In the genomic region with DNA sequence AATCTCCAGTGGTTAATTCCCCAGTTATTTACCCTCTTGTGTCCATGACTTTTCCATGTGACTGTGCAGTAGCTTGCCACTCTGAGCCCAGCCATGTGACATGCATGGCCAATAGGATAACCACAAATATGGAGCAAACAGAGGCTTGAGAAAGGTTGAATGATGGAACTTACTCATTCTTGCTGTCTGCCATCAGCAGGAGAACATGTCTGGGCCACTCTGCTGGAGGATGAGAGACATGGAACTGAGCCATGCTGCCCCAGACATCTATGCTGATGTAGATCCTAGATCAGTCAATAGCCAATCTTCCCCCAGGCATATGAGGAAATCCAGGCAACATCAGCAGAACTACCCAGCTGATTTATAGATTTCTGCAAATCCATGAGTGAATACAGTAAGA, we compare ENCODE assay signal across 28 cellular contexts.
"Had no signal": no experiment of that assay in that cellular context is flagged by ENCODE, and none has a peak within 500 bp of the region (broad histone marks: within the 10 kb centered on the region; RNA-seq: fewer than 3 reads in every experiment).

No MANE protein-coding gene starts in this region.

- H3K4me1 Mint-ChIP-seq: activated CD4-positive, alpha-beta T cell treated with anti-CD3 and anti-CD28 coated beads, Interleukin-2, amount 10 ng/mL, durations not matched to agents 7 days and 5 days; activated T-helper 17 cell treated with anti-CD3 and anti-CD28 coated beads, Interleukin-2, amount 50 U/mL, for 72 hours had no signal

- ATAC-seq: activated T-helper 17 cell treated with anti-CD3 and anti-CD28 coated beads, Interleukin-2, amount 50 U/mL, for 72 hours; K562; PC-3 had no signal

- H3K36me3 Mint-ChIP-seq: activated CD4-positive, alpha-beta memory T cell treated with anti-CD3 and anti-CD28 coated beads for 36 hours; activated naive CD8-positive, alpha-beta T cell had no signal

- DNase-seq: activated CD4-positive, alpha-beta memory T cell treated with anti-CD3 and anti-CD28 coated beads for 36 hours; activated CD4-positive, alpha-beta T cell treated with anti-CD3 and anti-CD28 coated beads, Interleukin-2, amount 10 ng/mL, durations not matched to agents 7 days and 5 days; activated CD4-positive, CD25-positive, alpha-beta regulatory T cell; activated gamma-delta T cell; activated naive CD4-positive, alpha-beta T cell treated with anti-CD3 and anti-CD28 coated beads for 36 hours; activated T-cell treated with anti-CD3 and anti-CD28 coated beads for 4 hours; activated T-cell treated with anti-CD3 and anti-CD28 coated beads, Interleukin-2, amount 50 U/mL, for 48 hours; brain microvascular endothelial cell; caudate nucleus; Kasumi-1; NCI-H1092 treated with DMSO at 0.1 percent for 48 hours; NCI-H1417 treated with DMSO at 0.1 percent for 48 hours; NCI-H1694; NCI-H2029; NCI-H2107; NCI-H2171 treated with DMSO at 0.1 percent for 48 hours; NCI-H345; NCI-H510A; NCI-H526 treated with DMSO at 0.1 percent for 48 hours; NK-92 treated with Interleukin-12 subunit alpha and Interleukin-12 subunit beta, amount 100 ng/mL, for 24 hours; PC-3; SHP77; T-helper 1 cell had no signal

- H3K36me3 ChIP-seq: brain microvascular endothelial cell, SJSA1 had no signal

- H3K4me3 ChIP-seq: K562, SJSA1 had no signal

- H3K27me3 Mint-ChIP-seq: activated CD4-positive, alpha-beta memory T cell treated with anti-CD3 and anti-CD28 coated beads for 36 hours; activated CD4-positive, alpha-beta T cell treated with anti-CD3 and anti-CD28 coated beads, Interleukin-2, amount 10 ng/mL, durations not matched to agents 7 days and 5 days; activated naive CD8-positive, alpha-beta T cell; activated T-helper 17 cell treated with anti-CD3 and anti-CD28 coated beads, Interleukin-2, amount 50 U/mL, for 72 hours had no signal

- H3K9me3 ChIP-seq: SJSA1 had no signal

- H3K27me3 ChIP-seq: brain microvascular endothelial cell, SJSA1 had no signal

- H3K9me3 Mint-ChIP-seq: activated CD4-positive, alpha-beta memory T cell treated with anti-CD3 and anti-CD28 coated beads for 36 hours; activated CD4-positive, alpha-beta T cell treated with anti-CD3 and anti-CD28 coated beads, Interleukin-2, amount 10 ng/mL, durations not matched to agents 7 days and 5 days; activated naive CD4-positive, alpha-beta T cell treated with anti-CD3 and anti-CD28 coated beads for 36 hours; activated T-helper 17 cell treated with anti-CD3 and anti-CD28 coated beads, Interleukin-2, amount 50 U/mL, for 72 hours had no signal

- H3K4me3 Mint-ChIP-seq: activated CD4-positive, alpha-beta memory T cell treated with anti-CD3 and anti-CD28 coated beads for 36 hours; activated CD4-positive, alpha-beta T cell treated with anti-CD3 and anti-CD28 coated beads, Interleukin-2, amount 10 ng/mL, durations not matched to agents 7 days and 5 days; activated naive CD4-positive, alpha-beta T cell treated with anti-CD3 and anti-CD28 coated beads for 36 hours; activated naive CD8-positive, alpha-beta T cell; activated T-helper 17 cell treated with anti-CD3 and anti-CD28 coated beads, Interleukin-2, amount 50 U/mL, for 72 hours had no signal

- H3K4me1 ChIP-seq: SJSA1 had no signal

- H3K27ac Mint-ChIP-seq: activated CD4-positive, alpha-beta memory T cell treated with anti-CD3 and anti-CD28 coated beads for 36 hours; activated CD4-positive, alpha-beta T cell treated with anti-CD3 and anti-CD28 coated beads, Interleukin-2, amount 10 ng/mL, durations not matched to agents 7 days and 5 days; activated naive CD4-positive, alpha-beta T cell treated with anti-CD3 and anti-CD28 coated beads for 36 hours; activated naive CD8-positive, alpha-beta T cell; activated T-helper 17 cell treated with anti-CD3 and anti-CD28 coated beads, Interleukin-2, amount 50 U/mL, for 72 hours had no signal

- H3K27ac ChIP-seq: brain microvascular endothelial cell, SJSA1, VCaP had no signal
